Comparison of ENCODE assay signal across 9 cellular contexts in genomic region chr7:106283501-106283830, GRCh38. TPM values are rescaled to one million over a fixed set of nuclear protein-coding genes. Genes with fewer than 3 reads are reported as not detected.
DNase-seq lines count a peak whose midpoint lies in the region; ATAC-seq and TF ChIP-seq lines count a peak whose summit lies in the region.
"Had no signal": no experiment of that assay in that cellular context is flagged by ENCODE, and none has a peak within 500 bp of the region (broad histone marks: within the 10 kb centered on the region; RNA-seq: fewer than 3 reads in every experiment).

No MANE protein-coding gene starts in this region.

- peaks cover 51% of the 10 kb centered on the region for H3K4me1 Mint-ChIP-seq in activated naive CD4-positive, alpha-beta T cell treated with anti-CD3 and anti-CD28 coated beads for 36 hours (ENCODE audit: low read depth)

- H3K4me3 Mint-ChIP-seq in activated naive CD4-positive, alpha-beta T cell treated with anti-CD3 and anti-CD28 coated beads for 36 hours: peak overlapping the region; percentile 92

- in situ Hi-C loops in astrocyte of the cerebellum (cut with HindIII; ENCODE audit: low sequenced_read_pairs): no loop called here

- H3K36me3 Mint-ChIP-seq in activated naive CD4-positive, alpha-beta T cell treated with anti-CD3 and anti-CD28 coated beads for 36 hours (ENCODE audit: low read depth): peaks cover 54% of the 10 kb centered on the region

- H3K4me3 ChIP-seq in astrocyte of the cerebellum (ENCODE audit: low read depth, low read length) (peak overlapping the region; percentile 83), liver (ENCODE audit: low read depth in 1 of 3, low read length in 3 of 3) (peak overlapping the region; percentile 76 to 98 (median 95)), tibial nerve (peak overlapping the region; percentile 64 to 92 (median 80))

- no peaks in the 10 kb centered on the region for H3K27me3 ChIP-seq in liver (ENCODE audit: control insufficient read depth in 4 of 4, insufficient read depth in 4 of 4, low read length in 3 of 4)
- H3K27me3 ChIP-seq in tibial nerve: no peaks in the 10 kb centered on the region

- H3K4me1 ChIP-seq in liver (ENCODE audit: control insufficient read depth in 4 of 4, insufficient read depth in 4 of 4, low read length in 3 of 4) (peaks cover 1 to 27% (median 11%) of the 10 kb centered on the region in 4 donors), tibial nerve (peaks cover 0 to 55% (median 8%) of the 10 kb centered on the region in 4 donors)

- 12% methylated on average over 5 of the region's 5 CpGs for WGBS in liver
- WGBS in tibial nerve, 2 donors: 26 to 27% methylated on average over 5 of the region's 5 CpGs

- TF ChIP-seq EP300 in tibial nerve (IDR thresholded peaks at IDR 0.05): no peak

- peaks cover 0 to 22% (median 4%) of the 10 kb centered on the region in 4 donors for H3K36me3 ChIP-seq in liver (ENCODE audit: control insufficient read depth in 4 of 4, insufficient read depth in 3 of 4, low read depth in 1 of 4, low read length in 3 of 4)
- no peaks in the 10 kb centered on the region for H3K36me3 ChIP-seq in tibial nerve

- no peak for ATAC-seq in GM21786 (IDR thresholded peaks at IDR 0.05; ENCODE audit: unreplicated experiment)

- intact Hi-C loops in activated naive CD4-positive, alpha-beta T cell treated with anti-CD3 and anti-CD28 coated beads for 36 hours (cut with micrococcal nuclease): loop anchor here (1.0 to 10.0 kb wide), 5 partner anchors 23 to 1461 kb away; partner anchors contain the start of genes CBLL1 and PIK3CG

- H3K9me3 Mint-ChIP-seq in activated naive CD4-positive, alpha-beta T cell treated with anti-CD3 and anti-CD28 coated beads for 36 hours: no peaks in the 10 kb centered on the region

- DNase-seq in activated naive CD4-positive, alpha-beta T cell treated with anti-CD3 and anti-CD28 coated beads for 36 hours: no peak
- DNase-seq in activated naive CD4-positive, alpha-beta T cell treated with anti-CD3 and anti-CD28 coated beads, Interleukin-2, amount 50 U/mL, for 16 hours: no peak
- DNase-seq in astrocyte of the cerebellum (ENCODE audit: low read depth): no peak
- DNase-seq in tibial nerve (ENCODE audit: low spot score in 2 of 2): no peak
- DNase-seq in NCI-H510A (lab: John Stamatoyannopoulos, UW): no peak
- no peak for DNase-seq in NCI-H526 treated with DMSO at 0.1 percent for 48 hours (lab: John Stamatoyannopoulos, UW)
- DNase-seq: NCI-H524 treated with DMSO at 0.1 percent for 48 hours had no signal

- TF ChIP-seq POLR2A in tibial nerve (IDR thresholded peaks at IDR 0.05): no peak

- H3K27ac Mint-ChIP-seq in activated naive CD4-positive, alpha-beta T cell treated with anti-CD3 and anti-CD28 coated beads for 36 hours: peak overlapping the region; percentile 98

- no peak for TF ChIP-seq RAD21 in liver (IDR thresholded peaks at IDR 0.05)

- peak overlapping the region; percentile 94 to 96 for H3K27ac ChIP-seq in liver (ENCODE audit: low read depth in 1 of 2, low read length in 2 of 2)
- peak overlapping the region; percentile 97 to 99 (median 98) for H3K27ac ChIP-seq in tibial nerve

- no peak for TF ChIP-seq CTCF in astrocyte of the cerebellum (IDR thresholded peaks at IDR 0.05; ENCODE audit: low read depth, low read length, missing control alignments)
- no peak for TF ChIP-seq CTCF in liver (IDR thresholded peaks at IDR 0.05; ENCODE audit: low read depth, low read length, missing input control)
- TF ChIP-seq CTCF in tibial nerve (IDR thresholded peaks at IDR 0.05): no peak

- H3K9me3 ChIP-seq in liver (ENCODE audit: control insufficient read depth in 4 of 4, low read length in 3 of 4) (no peaks in the 10 kb centered on the region), tibial nerve (no peaks in the 10 kb centered on the region)

- CTCF ChIA-PET in activated naive CD4-positive, alpha-beta T cell treated with anti-CD3 and anti-CD28 coated beads for 36 hours (lab: Charles Lee): no interaction called here

- peak overlapping the region; percentile 86 to 98 for H3K9ac ChIP-seq in liver (ENCODE audit: low read depth in 1 of 2, low read length in 2 of 2)

- H3K27me3 Mint-ChIP-seq in activated naive CD4-positive, alpha-beta T cell treated with anti-CD3 and anti-CD28 coated beads for 36 hours (ENCODE audit: low read depth): no peaks in the 10 kb centered on the region

TF ChIP-seq in liver, 16 proteins besides CTCF, POLR2A, EP300 and RAD21:
- TF ChIP-seq GABPA (IDR thresholded peaks at IDR 0.05 in 1 of 2, conservative IDR thresholded peaks at IDR 0.05 in 1 of 2) (no peak), FOXA1 (IDR thresholded peaks at IDR 0.05) (no peak), TAF1 (conservative IDR thresholded peaks at IDR 0.05) (no peak), HNF4A (conservative IDR thresholded peaks at IDR 0.05) (no peak), RXRA (IDR thresholded peaks at IDR 0.05) (no peak)
- TF ChIP-seq, protein P1, sequence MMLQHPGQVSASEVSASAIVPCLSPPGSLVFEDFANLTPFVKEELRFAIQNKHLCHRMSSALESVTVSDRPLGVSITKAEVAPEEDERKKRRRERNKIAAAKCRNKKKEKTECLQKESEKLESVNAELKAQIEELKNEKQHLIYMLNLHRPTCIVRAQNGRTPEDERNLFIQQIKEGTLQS (IDR thresholded peaks at IDR 0.05): no peak

RNA-seq across cellular contexts. Expression of gene NAMPT, which starts 1.3 kb away (rescaled TPM):
- total RNA-seq in activated naive CD4-positive, alpha-beta T cell treated with anti-CD3 and anti-CD28 coated beads for 36 hours: 1,000 to 10,000 TPM in 1 of 2 experiments, 100 to 1,000 TPM in 1; 932 to 1,015 TPM
- total RNA-seq in liver (100 to 1,000 TPM in 1 of 2 donors, 10 to 100 TPM in 1; 20.8 to 444 TPM), tibial nerve (100 to 1,000 TPM in 1 of 4 donors, 10 to 100 TPM in 3; 69.1 to 270 (median 87.3) TPM)
- polyA plus RNA-seq in liver: 100 to 1,000 TPM; 134 to 185 TPM
